22 cellular contexts compared by ENCODE assay signal in the genomic region with DNA sequence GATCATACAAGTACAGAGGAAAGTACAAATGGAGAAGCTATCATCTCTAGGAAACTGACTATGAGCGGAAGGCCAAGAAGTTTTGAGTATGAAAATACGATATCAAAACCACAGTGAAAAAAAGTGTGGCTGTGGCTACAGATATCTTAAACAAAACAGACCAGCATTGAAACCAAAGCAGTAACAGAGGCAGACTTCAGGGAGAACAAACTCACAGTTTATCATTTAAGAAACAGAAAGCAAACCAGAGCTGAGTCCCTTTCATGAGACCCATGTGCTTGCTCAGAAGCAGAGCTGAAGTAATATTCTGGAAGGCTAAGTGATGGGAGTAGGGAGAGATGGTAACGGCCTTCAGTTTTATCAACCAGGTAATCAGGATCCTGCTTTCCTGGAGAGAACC.
"Had no signal": no experiment of that assay in that cellular context is flagged by ENCODE, and none has a peak within 500 bp of the region (broad histone marks: within the 10 kb centered on the region; RNA-seq: fewer than 3 reads in every experiment).

No MANE protein-coding gene starts in this region.

- H3K9me3 Mint-ChIP-seq: IgD-negative memory B cell, T-cell had no signal

- H3K9me3 ChIP-seq: Peyer's patch, SJCRH30 had no signal

- H3K4me3 ChIP-seq: PC-9, Peyer's patch, SJCRH30 had no signal

- DNase-seq: KBM-7, NCI-H1092, NCI-H1105 treated with DMSO at 0.1 percent for 48 hours, NCI-H1417 treated with DMSO at 0.1 percent for 48 hours, NCI-H146, NCI-H1694 treated with DMSO at 0.1 percent for 48 hours, NCI-H1930, NCI-H2081, NCI-H2107, NCI-H2227 treated with DMSO at 0.1 percent for 48 hours, NCI-H524, NCI-H526 treated with DMSO at 0.1 percent for 48 hours, NCI-H748 treated with DMSO at 0.1 percent for 48 hours, PC-9, Peyer's patch, SHP77 treated with DMSO at 0.1 percent for 48 hours, SJCRH30, SW 1271, T-cell had no signal

- H3K27ac Mint-ChIP-seq: IgD-negative memory B cell, T-cell had no signal

- H3K36me3 Mint-ChIP-seq: IgD-negative memory B cell, T-cell had no signal

- H3K4me2 ChIP-seq: PC-9 had no signal

- H3K4me3 Mint-ChIP-seq: IgD-negative memory B cell, T-cell had no signal

- H3K27ac ChIP-seq: PC-9, Peyer's patch, SJCRH30 had no signal

- H3K27me3 ChIP-seq: Peyer's patch, SJCRH30 had no signal

- H3K36me3 ChIP-seq: Peyer's patch, SJCRH30 had no signal

- H3K4me1 Mint-ChIP-seq: T-cell had no signal

- H3K4me1 ChIP-seq: Peyer's patch, SJCRH30 had no signal

- H2AFZ ChIP-seq: PC-9 had no signal

- ATAC-seq: HepG2, Right ventricle myocardium inferior, T-cell had no signal
